Comparison of ENCODE assay signal across 16 cellular contexts in genomic region chr5:142930395-142930794, GRCh38.
DNase-seq lines count a peak whose midpoint lies in the region; ATAC-seq and TF ChIP-seq lines count a peak whose summit lies in the region.
"Had no signal": no experiment of that assay in that cellular context is flagged by ENCODE, and none has a peak within 500 bp of the region (broad histone marks: within the 10 kb centered on the region; RNA-seq: fewer than 3 reads in every experiment).

No MANE protein-coding gene starts in this region.

- peak overlapping the region; percentile 45 for H3K4me3 Mint-ChIP-seq in activated naive CD8-positive, alpha-beta T cell treated with anti-CD3 and anti-CD28 coated beads, Interleukin-2, amount 10 ng/mL, durations not matched to agents 7 days and 5 days
- H3K4me3 Mint-ChIP-seq in activated naive CD8-positive, alpha-beta T cell treated with anti-CD3 and anti-CD28 coated beads for 36 hours = no peak overlapping the region
- no peak overlapping the region for H3K4me3 Mint-ChIP-seq in CD8-positive, alpha-beta T cell
- peak overlapping the region; percentile 26 for H3K4me3 Mint-ChIP-seq in central memory CD8-positive, alpha-beta T cell
- H3K4me3 Mint-ChIP-seq in MCF 10A (ENCODE audit: unreplicated experiment) = no peak overlapping the region
- H3K4me3 Mint-ChIP-seq: CD4-positive, alpha-beta T cell; GM23338 had no signal

- no peaks in the 10 kb centered on the region for H3K27me3 Mint-ChIP-seq in activated naive CD8-positive, alpha-beta T cell treated with anti-CD3 and anti-CD28 coated beads, Interleukin-2, amount 10 ng/mL, durations not matched to agents 7 days and 5 days
- H3K27me3 Mint-ChIP-seq in activated naive CD8-positive, alpha-beta T cell treated with anti-CD3 and anti-CD28 coated beads for 36 hours = no peaks in the 10 kb centered on the region
- no peaks in the 10 kb centered on the region for H3K27me3 Mint-ChIP-seq in CD8-positive, alpha-beta T cell (ENCODE audit: low read depth)
- H3K27me3 Mint-ChIP-seq in central memory CD8-positive, alpha-beta T cell = no peaks in the 10 kb centered on the region
- H3K27me3 Mint-ChIP-seq in MCF 10A (ENCODE audit: insufficient read depth, unreplicated experiment) = no peaks in the 10 kb centered on the region
- H3K27me3 Mint-ChIP-seq: CD4-positive, alpha-beta T cell had no signal

- H3K36me3 Mint-ChIP-seq in activated naive CD8-positive, alpha-beta T cell treated with anti-CD3 and anti-CD28 coated beads, Interleukin-2, amount 10 ng/mL, durations not matched to agents 7 days and 5 days = peaks cover 42% of the 10 kb centered on the region
- peaks cover 41% of the 10 kb centered on the region for H3K36me3 Mint-ChIP-seq in activated naive CD8-positive, alpha-beta T cell treated with anti-CD3 and anti-CD28 coated beads for 36 hours
- peaks cover 62% of the 10 kb centered on the region for H3K36me3 Mint-ChIP-seq in CD8-positive, alpha-beta T cell
- peaks cover 30% of the 10 kb centered on the region for H3K36me3 Mint-ChIP-seq in central memory CD8-positive, alpha-beta T cell (ENCODE audit: insufficient read depth)
- peaks cover 16% of the 10 kb centered on the region for H3K36me3 Mint-ChIP-seq in MCF 10A (ENCODE audit: insufficient read depth, unreplicated experiment)

- intact Hi-C loops in CD8-positive, alpha-beta T cell (cut with DNase I, micrococcal nuclease) = no loop called here
- intact Hi-C loops in gastrocnemius medialis (cut with DNase I; ENCODE audit: low total_unique reads) = loop anchor here (10.0 kb wide), 1 partner anchor 274 kb away; no protein-coding TSS in a partner anchor
- intact Hi-C loops in MCF 10A (cut with micrococcal nuclease) = no loop called here

- peaks cover 15% of the 10 kb centered on the region for H3K4me1 ChIP-seq in CD8-positive, alpha-beta T cell (ENCODE audit: insufficient read depth, low read length)
- peaks cover 29 to 43% of the 10 kb centered on the region in 2 donors for H3K4me1 ChIP-seq in gastrocnemius medialis
- H3K4me1 ChIP-seq: Peyer's patch had no signal

- no peaks in the 10 kb centered on the region for H3K27me3 ChIP-seq in CD8-positive, alpha-beta T cell (ENCODE audit: insufficient read depth, low read length)
- H3K27me3 ChIP-seq in gastrocnemius medialis = no peaks in the 10 kb centered on the region
- H3K27me3 ChIP-seq: Peyer's patch had no signal

- H3K4me3 ChIP-seq in CD8-positive, alpha-beta T cell (ENCODE audit: low read depth, low read length) = no peak overlapping the region
- no peak overlapping the region for H3K4me3 ChIP-seq in gastrocnemius medialis
- H3K4me3 ChIP-seq: GM23338, Peyer's patch had no signal

- TF ChIP-seq POLR2A in gastrocnemius medialis (IDR thresholded peaks at IDR 0.05) = no peak

- peaks cover 38% of the 10 kb centered on the region for H3K4me1 Mint-ChIP-seq in activated naive CD8-positive, alpha-beta T cell treated with anti-CD3 and anti-CD28 coated beads, Interleukin-2, amount 10 ng/mL, durations not matched to agents 7 days and 5 days
- H3K4me1 Mint-ChIP-seq in activated naive CD8-positive, alpha-beta T cell treated with anti-CD3 and anti-CD28 coated beads for 36 hours = peaks cover 29% of the 10 kb centered on the region
- H3K4me1 Mint-ChIP-seq in CD8-positive, alpha-beta T cell (ENCODE audit: low read depth) = peaks cover 53% of the 10 kb centered on the region
- H3K4me1 Mint-ChIP-seq in central memory CD8-positive, alpha-beta T cell = peaks cover 71% of the 10 kb centered on the region
- peaks cover 16% of the 10 kb centered on the region for H3K4me1 Mint-ChIP-seq in MCF 10A (ENCODE audit: insufficient read depth, unreplicated experiment)

- no peaks in the 10 kb centered on the region for H3K9me3 Mint-ChIP-seq in activated naive CD8-positive, alpha-beta T cell treated with anti-CD3 and anti-CD28 coated beads, Interleukin-2, amount 10 ng/mL, durations not matched to agents 7 days and 5 days
- no peaks in the 10 kb centered on the region for H3K9me3 Mint-ChIP-seq in activated naive CD8-positive, alpha-beta T cell treated with anti-CD3 and anti-CD28 coated beads for 36 hours
- no peaks in the 10 kb centered on the region for H3K9me3 Mint-ChIP-seq in CD8-positive, alpha-beta T cell
- H3K9me3 Mint-ChIP-seq in central memory CD8-positive, alpha-beta T cell = no peaks in the 10 kb centered on the region
- no peaks in the 10 kb centered on the region for H3K9me3 Mint-ChIP-seq in MCF 10A (ENCODE audit: unreplicated experiment)
- H3K9me3 Mint-ChIP-seq: CD4-positive, alpha-beta T cell; GM23338 had no signal

- CTCF ChIA-PET in CD8-positive, alpha-beta T cell (lab: Charles Lee) = interaction anchor here (0.6 kb wide), 1 partner anchor 176 kb away, joined by 3 read pairs; no protein-coding TSS in a partner anchor
- CTCF ChIA-PET in MCF 10A (lab: Yijun Ruan, JAX) = interaction anchor here (0.6 to 0.9 kb wide), 3 partner anchors 8 to 467 kb away, joined by 3 read pairs; no protein-coding TSS in a partner anchor

- no peak for ATAC-seq in activated naive CD8-positive, alpha-beta T cell treated with anti-CD3 and anti-CD28 coated beads, Interleukin-2, amount 10 ng/mL, durations not matched to agents 7 days and 5 days (ENCODE audit: low read depth)
- ATAC-seq in CD8-positive, alpha-beta T cell = no peak
- ATAC-seq in central memory CD8-positive, alpha-beta T cell (replicated peaks; ENCODE audit: extremely low read depth, poor library complexity, severe bottlenecking) = no peak
- ATAC-seq in gastrocnemius medialis = no peak
- ATAC-seq: GM23338, HCT116 had no signal

- POLR2A ChIA-PET in activated naive CD8-positive, alpha-beta T cell treated with anti-CD3 and anti-CD28 coated beads, Interleukin-2, amount 10 ng/mL, durations not matched to agents 7 days and 5 days (lab: Charles Lee) = interaction anchor here (1.3 kb wide), 1 partner anchor 73 kb away, joined by 5 read pairs; no protein-coding TSS in a partner anchor
- POLR2A ChIA-PET in CD8-positive, alpha-beta T cell (lab: Charles Lee) = no interaction called here
- POLR2A ChIA-PET in MCF 10A (lab: Yijun Ruan, JAX) = no interaction called here

- no peak for DNase-seq in activated naive CD8-positive, alpha-beta T cell treated with anti-CD3 and anti-CD28 coated beads, Interleukin-2, amount 10 ng/mL, durations not matched to agents 7 days and 5 days
- no peak for DNase-seq in activated naive CD8-positive, alpha-beta T cell treated with anti-CD3 and anti-CD28 coated beads for 36 hours
- DNase-seq in CD8-positive, alpha-beta T cell = no peak
- no peak for DNase-seq in central memory CD8-positive, alpha-beta T cell (ENCODE audit: low spot score in 2 of 2)
- DNase-seq in gastrocnemius medialis (no peak), MCF 10A (ENCODE audit: unreplicated experiment) (no peak), GM03348 (ENCODE audit: low spot score) (no peak), inferior parietal cortex (ENCODE audit: extremely low spot score) (no peak)
- DNase-seq: 8988T; Calu3; CD4-positive, alpha-beta T cell; NCI-H1105 treated with DMSO at 0.1 percent for 48 hours; NCI-H1694 treated with DMSO at 0.1 percent for 48 hours; Peyer's patch had no signal

- H3K36me3 ChIP-seq in CD8-positive, alpha-beta T cell (ENCODE audit: insufficient read depth, low read length) = no peaks in the 10 kb centered on the region
- H3K36me3 ChIP-seq in gastrocnemius medialis = no peaks in the 10 kb centered on the region

- no peaks in the 10 kb centered on the region for H3K9me3 ChIP-seq in CD8-positive, alpha-beta T cell (ENCODE audit: low read length)
- no peaks in the 10 kb centered on the region for H3K9me3 ChIP-seq in gastrocnemius medialis
- H3K9me3 ChIP-seq: Peyer's patch had no signal

- H3K27ac ChIP-seq in CD8-positive, alpha-beta T cell (ENCODE audit: low read depth, low read length) = no peak overlapping the region
- H3K27ac ChIP-seq in gastrocnemius medialis = peak overlapping the region; percentile 4 to 61 (median 27)
- H3K27ac ChIP-seq: Peyer's patch had no signal

- no TSS peak for BruUV-seq in MCF 10A (replicated peaks; lab: Mats Ljungman, UMichigan)

- no peak for TF ChIP-seq CTCF in CD8-positive, alpha-beta T cell (IDR thresholded peaks at IDR 0.05)
- TF ChIP-seq CTCF in gastrocnemius medialis (IDR thresholded peaks at IDR 0.05 in 4 of 5, conservative IDR thresholded peaks at IDR 0.05 in 1 of 5) = no peak
- TF ChIP-seq CTCF in MCF 10A (IDR thresholded peaks at IDR 0.05; ENCODE audit: unreplicated experiment) = no peak

- H3K27ac Mint-ChIP-seq in activated naive CD8-positive, alpha-beta T cell treated with anti-CD3 and anti-CD28 coated beads, Interleukin-2, amount 10 ng/mL, durations not matched to agents 7 days and 5 days = peak overlapping the region; percentile 78
- H3K27ac Mint-ChIP-seq in activated naive CD8-positive, alpha-beta T cell treated with anti-CD3 and anti-CD28 coated beads for 36 hours = no peak overlapping the region
- H3K27ac Mint-ChIP-seq in CD8-positive, alpha-beta T cell = peak overlapping the region; percentile 90
- H3K27ac Mint-ChIP-seq in central memory CD8-positive, alpha-beta T cell (ENCODE audit: low read depth) = peak overlapping the region; percentile 93
- no peak overlapping the region for H3K27ac Mint-ChIP-seq in MCF 10A (ENCODE audit: low read depth, unreplicated experiment)
- H3K27ac Mint-ChIP-seq: CD4-positive, alpha-beta T cell had no signal

- in situ Hi-C loops in gastrocnemius medialis (cut with MboI; ENCODE audit: low sequenced_read_pairs in 4 of 4) = no loop called here

Comparison
In these comparisons a context has a peak if more than half of its experiments do, and no peak if none do; other contexts are left out.
1. H3K27ac Mint-ChIP-seq: peak in activated naive CD8-positive, alpha-beta T cell treated with anti-CD3 and anti-CD28 coated beads, Interleukin-2, amount 10 ng/mL, durations not matched to agents 7 days and 5 days (single experiment), CD8-positive, alpha-beta T cell (single experiment) and central memory CD8-positive, alpha-beta T cell (single experiment); none in activated naive CD8-positive, alpha-beta T cell treated with anti-CD3 and anti-CD28 coated beads for 36 hours (single experiment) and MCF 10A (single experiment).
2. H3K4me3 Mint-ChIP-seq: peak in activated naive CD8-positive, alpha-beta T cell treated with anti-CD3 and anti-CD28 coated beads, Interleukin-2, amount 10 ng/mL, durations not matched to agents 7 days and 5 days (single experiment) and central memory CD8-positive, alpha-beta T cell (single experiment); none in activated naive CD8-positive, alpha-beta T cell treated with anti-CD3 and anti-CD28 coated beads for 36 hours (single experiment), CD8-positive, alpha-beta T cell (single experiment) and MCF 10A (single experiment).